Comparison of ENCODE assay signal across 11 cellular contexts in the genomic region with DNA sequence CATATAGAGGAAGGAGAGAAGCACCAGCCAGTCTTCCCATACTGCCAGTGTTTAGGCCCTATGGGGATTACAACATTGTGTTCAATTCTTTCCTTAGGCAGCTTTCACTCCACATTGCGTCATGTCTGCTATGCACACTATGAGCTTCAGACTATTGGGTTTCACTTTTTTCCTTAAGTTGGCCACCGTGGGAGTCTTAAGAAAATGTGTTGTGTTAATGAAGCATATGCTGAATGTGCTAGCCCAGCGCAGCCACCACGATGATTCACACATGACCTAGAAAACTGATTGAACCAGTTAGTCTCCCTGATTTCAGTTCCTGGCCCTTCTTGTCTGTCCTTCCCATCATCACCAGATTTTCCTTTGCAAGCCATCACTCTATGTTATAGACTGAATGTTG. TPM values are rescaled to one million over a fixed set of nuclear protein-coding genes. Genes with fewer than 3 reads are reported as not detected.
DNase-seq lines count a peak whose midpoint lies in the region; ATAC-seq and TF ChIP-seq lines count a peak whose summit lies in the region.
"Had no signal": no experiment of that assay in that cellular context is flagged by ENCODE, and none has a peak within 500 bp of the region (broad histone marks: within the 10 kb centered on the region; RNA-seq: fewer than 3 reads in every experiment).

No MANE protein-coding gene starts in this region.

- peak overlapping the region; percentile 25 for H3K4me2 ChIP-seq in osteoblast (ENCODE audit: insufficient read depth, low read length)

- H3K4me1 ChIP-seq in osteoblast (ENCODE audit: insufficient read depth, low read length) (peaks cover 44% of the 10 kb centered on the region), ascending aorta (peaks cover 3 to 16% of the 10 kb centered on the region in 2 donors)

- peaks cover 2% of the 10 kb centered on the region for H3K36me3 Mint-ChIP-seq in T-helper 17 cell (ENCODE audit: low read depth)

- H3K27me3 ChIP-seq in osteoblast (ENCODE audit: insufficient read depth, low read length), result peaks cover 5% of the 10 kb centered on the region
- H3K27me3 ChIP-seq in ascending aorta, result no peaks in the 10 kb centered on the region

- peak; percentile 89 for DNase-seq in Daoy (ENCODE audit: low read depth)
- DNase-seq in NCI-H226, result peak; percentile 81
- DNase-seq in ecto neural progenitor cell (ENCODE audit: low spot score), result peak; percentile 14
- DNase-seq in osteoblast (ENCODE audit: insufficient read length, low spot score, missing footprints), result peak; percentile 86
- DNase-seq in NCI-H146 (lab: John Stamatoyannopoulos, UW), result no peak
- no peak for DNase-seq in T-helper 17 cell
- DNase-seq in ascending aorta (ENCODE audit: low spot score in 2 of 2), result no peak
- DNase-seq in stimulated activated CD8-positive, alpha-beta memory T cell treated with anti-CD3 and anti-CD28 coated beads, Interleukin-4, amount 100 ng/mL, for 48 hours, result no peak
- DNase-seq: NCI-H2081 treated with DMSO at 0.1 percent for 48 hours; stimulated activated naive CD4-positive, alpha-beta T cell treated with Interleukin-2 at 50 U/mL for 16 hours had no signal

- H3K27me3 Mint-ChIP-seq in T-helper 17 cell, result peaks cover 22% of the 10 kb centered on the region

- no peak overlapping the region for H3K27ac Mint-ChIP-seq in T-helper 17 cell

- no peaks in the 10 kb centered on the region for H3K79me2 ChIP-seq in osteoblast (ENCODE audit: insufficient read depth, low read length)

- no peak overlapping the region for H3K4me3 Mint-ChIP-seq in T-helper 17 cell

- no peaks in the 10 kb centered on the region for H3K9me3 ChIP-seq in osteoblast (ENCODE audit: low read depth, low read length)
- H3K9me3 ChIP-seq in T-helper 17 cell (ENCODE audit: control insufficient read depth, low read length, poor library complexity, severe bottlenecking), result no peaks in the 10 kb centered on the region
- peaks cover 0 to 8% of the 10 kb centered on the region in 2 donors for H3K9me3 ChIP-seq in ascending aorta

- H3K4me1 Mint-ChIP-seq in T-helper 17 cell, result peaks cover 10% of the 10 kb centered on the region

- no peak overlapping the region for H3K4me3 ChIP-seq in osteoblast (ENCODE audit: insufficient read depth, low read length)
- no peak overlapping the region for H3K4me3 ChIP-seq in ascending aorta

- TF ChIP-seq CTCF in osteoblast (IDR thresholded peaks at IDR 0.05; ENCODE audit: extremely low read depth, low read depth, low read length) (no peak), ascending aorta (IDR thresholded peaks at IDR 0.05) (no peak)

- no peaks in the 10 kb centered on the region for H4K20me1 ChIP-seq in osteoblast (ENCODE audit: insufficient read depth, low read length)

- H2AFZ ChIP-seq in osteoblast (ENCODE audit: low read length), result no peak overlapping the region

- peak overlapping the region; percentile 55 for H3K27ac ChIP-seq in osteoblast (ENCODE audit: low read depth, low read length)
- H3K27ac ChIP-seq in ascending aorta, result no peak overlapping the region
- H3K27ac ChIP-seq: VCaP had no signal

- intact Hi-C loops in ascending aorta (cut with DNase I), result no loop called here

- no peak for ATAC-seq in T-helper 17 cell

- H3K36me3 ChIP-seq in osteoblast (ENCODE audit: insufficient read depth, low read length) (no peaks in the 10 kb centered on the region), ascending aorta (no peaks in the 10 kb centered on the region)

RNA-seq across cellular contexts. Expression of a gene that starts 21.5 kb away (rescaled TPM):
- 104 TPM in 2 replicates for total RNA-seq in Daoy (2014; rRNA removed; shearing (Covaris generic))
- 5.6 and 9.0 TPM in 2 replicates for total RNA-seq in osteoblast
- total RNA-seq in T-helper 17 cell, result under 1 TPM; 0.75 to 0.76 TPM
- not detected for total RNA-seq in ascending aorta

RNA-seq across cellular contexts. Expression of a gene that starts 48.6 kb away (rescaled TPM):
- 145 and 146 TPM in 2 replicates for total RNA-seq in Daoy (2014; rRNA removed; shearing (Covaris generic))
- 44.5 and 49.5 TPM in 2 replicates for total RNA-seq in osteoblast
- total RNA-seq in T-helper 17 cell, result 10 to 100 TPM; 51.6 to 74.8 TPM
- 121 TPM for total RNA-seq in ascending aorta

RNA-seq across cellular contexts. Expression of a gene that starts 52.8 kb away (rescaled TPM):
- total RNA-seq in Daoy (2014; rRNA removed; shearing (Covaris generic)), result 26.6 and 35.3 TPM in 2 replicates
- 19.4 and 24.6 TPM in 2 replicates for total RNA-seq in osteoblast
- total RNA-seq in T-helper 17 cell, result 10 to 100 TPM; 11.9 to 15.6 TPM
- total RNA-seq in ascending aorta, result 23.9 TPM

Comparison
In these comparisons a context has a peak if more than half of its experiments do, and no peak if none do; other contexts are left out.
1. DNase-seq: peak in Daoy (single experiment), NCI-H226 (single experiment), ecto neural progenitor cell (single experiment) and osteoblast (single experiment); none in NCI-H146 (single experiment), T-helper 17 cell (0 of 3), ascending aorta (0 of 2) and stimulated activated CD8-positive, alpha-beta memory T cell treated with anti-CD3 and anti-CD28 coated beads, Interleukin-4, amount 100 ng/mL, for 48 hours (single experiment).
2. RNA of a gene that starts 21.5 kb away (total RNA-seq): 104 TPM in Daoy; 5.6 to 9.0 TPM in osteoblast, 0.75 to 0.76 TPM in T-helper 17 cell and not detected in ascending aorta (single experiment); every median in the first group is over 10 times any median in the second.